In genomic region chr19:13833330-13834265, GRCh38 we compare ENCODE assay signal across 8 cellular contexts. TPM values are rescaled to one million over a fixed set of nuclear protein-coding genes. Genes with fewer than 3 reads are reported as not detected.
DNase-seq lines count a peak whose midpoint lies in the region; ATAC-seq, FAIRE-seq and TF ChIP-seq lines count a peak whose summit lies in the region.

No MANE protein-coding gene starts in this region.

- H3K27ac Mint-ChIP-seq in H9: peak overlapping the region; percentile 76 to 92 (median 77); a peak in 5 of 7 replicates
- peak overlapping the region; percentile 86 to 88 for H3K27ac Mint-ChIP-seq in T-cell

- H3K4ac ChIP-seq in H9 (ENCODE audit: low read depth, low read length): no peak overlapping the region

- no peak overlapping the region for H2BK15ac ChIP-seq in H9 (ENCODE audit: low read depth, low read length)

- CTCF ChIA-PET in T-cell (lab: Charles Lee): no interaction called here

- H3K36me3 Mint-ChIP-seq in H9 (ENCODE audit: insufficient read depth in 1 of 3, low read depth in 3 of 3) (peaks cover 9 to 24% (median 24%) of the 10 kb centered on the region in 3 experiments; a peak in 6 of 7 replicates), T-cell (peaks cover 11% of the 10 kb centered on the region)

- H4K91ac ChIP-seq in H9 (ENCODE audit: insufficient read length, low read depth, low read length): no peak overlapping the region

- H2BK5ac ChIP-seq in H9 (ENCODE audit: insufficient read length, low read length): no peak overlapping the region

- no peak overlapping the region for H2AFZ ChIP-seq in H9 (ENCODE audit: low read length)

- peak; percentile 39 for FAIRE-seq in G401.6 (lab: Jason Lieb, UNC)

- H4K8ac ChIP-seq in H9 (replicated peaks; ENCODE audit: insufficient read length, low read depth, low read length): no peak overlapping the region

- no peaks in the 10 kb centered on the region for H3K79me2 ChIP-seq in H9 (ENCODE audit: insufficient read depth, low read length)

- H3K23me2 ChIP-seq in H9 (ENCODE audit: insufficient read length, low read depth, low read length, poor library complexity, severe bottlenecking): peaks cover 7% of the 10 kb centered on the region

- H3K9me3 ChIP-seq in H9 (ENCODE audit: control insufficient read depth, low read depth, low read length): no peaks in the 10 kb centered on the region
- no peaks in the 10 kb centered on the region for H3K9me3 ChIP-seq in right atrium auricular region
- no peaks in the 10 kb centered on the region for H3K9me3 ChIP-seq in aorta (ENCODE audit: control insufficient read depth, low read length)

- peak overlapping the region in 1 of 2 donors; percentile 14 for H3K4me3 ChIP-seq in right atrium auricular region
- H3K4me3 ChIP-seq in rectal smooth muscle tissue (ENCODE audit: low read length): peak overlapping the region; percentile 52
- no peak overlapping the region for H3K4me3 ChIP-seq in aorta (ENCODE audit: low read length in 2 of 2)

- WGBS in H9 (ENCODE audit: extremely low coverage, insufficient read length, low lambda C conversion rate): no CpG with 5 or more reads among the region's 59 CpGs
- WGBS in aorta, 2 donors: 16% methylated on average over 58 to 59 of the region's 59 CpGs

- H3K9ac ChIP-seq in H9 (ENCODE audit: extremely low read depth, insufficient read length, low read length) (no peak overlapping the region), rectal smooth muscle tissue (ENCODE audit: low read length) (peak overlapping the region; percentile 26)

- no peak overlapping the region for H4K5ac ChIP-seq in H9 (ENCODE audit: insufficient read length, low read depth, low read length)

- H3K27ac ChIP-seq in H9 (ENCODE audit: insufficient read length, low read depth, low read length): no peak overlapping the region
- peak overlapping the region; percentile 98 to 100 for H3K27ac ChIP-seq in right atrium auricular region
- H3K27ac ChIP-seq in rectal smooth muscle tissue (ENCODE audit: low read depth, low read length): peak overlapping the region; percentile 89
- peak overlapping the region; percentile 7 to 76 for H3K27ac ChIP-seq in aorta (ENCODE audit: low read depth in 1 of 2, low read length in 2 of 2)

- H2AK5ac ChIP-seq in H9 (ENCODE audit: insufficient read length, low read length): no peak overlapping the region

- H3K23ac ChIP-seq in H9 (ENCODE audit: insufficient read length, low read depth, low read length): no peak overlapping the region

- 0 out of 2 replicates have a peak overlapping the region, but pooled peaks have one; percentile 14 for H3K14ac ChIP-seq in H9 (ENCODE audit: insufficient read depth, low read length)

- no peak overlapping the region for H2BK20ac ChIP-seq in H9 (ENCODE audit: low read depth, low read length, poor library complexity, severe bottlenecking)

- H3K9me3 Mint-ChIP-seq in H9 (no peaks in the 10 kb centered on the region; a peak in 1 of 5 replicates), T-cell (no peaks in the 10 kb centered on the region)

- H3T11ph ChIP-seq in H9 (ENCODE audit: low read length): no peak overlapping the region

- POLR2A ChIA-PET in T-cell (lab: Charles Lee): interaction anchor here in 1 of 2 donors (0.5 to 0.6 kb wide), 3 partner anchors 28 to 198 kb away, joined by 4 to 7 read pairs (median 5); partner anchors contain the start of gene IL27RA

- TF ChIP-seq CTCF in H9 (conservative IDR thresholded peaks at IDR 0.05) (peak; percentile 73), right atrium auricular region (IDR thresholded peaks at IDR 0.05) (peak; percentile 19 to 63)

- H3K4me1 Mint-ChIP-seq in H9 (peaks cover 8 to 10% of the 10 kb centered on the region in 2 experiments; a peak in 3 of 4 replicates), T-cell (peaks cover 35 to 50% (median 46%) of the 10 kb centered on the region in 3 donors)

- H3K4me1 ChIP-seq in H9 (ENCODE audit: insufficient read depth, low read length): no peaks in the 10 kb centered on the region; the same call in 1 of the 2 replicates
- peaks cover 0 to 64% of the 10 kb centered on the region in 2 donors for H3K4me1 ChIP-seq in right atrium auricular region
- peaks cover 25% of the 10 kb centered on the region for H3K4me1 ChIP-seq in rectal smooth muscle tissue (ENCODE audit: control insufficient read depth, insufficient read depth, low read length)
- no peaks in the 10 kb centered on the region for H3K4me1 ChIP-seq in aorta (ENCODE audit: control insufficient read depth in 1 of 2, insufficient read depth in 2 of 2, low read length in 2 of 2)

- DNase-seq in H9 (peak; percentile 97), NCI-H1092 (lab: John Stamatoyannopoulos, UW) (peak; percentile 88), T-cell (peak; percentile 78 to 97 (median 89)), amygdala (lab: John Stamatoyannopoulos, UW) (peak in 54 of 56 donors; percentile 24 to 95 (median 73)), right atrium auricular region (ENCODE audit: low spot score) (peak; percentile 96), aorta (peak; percentile 95 to 97)

- H3K56ac ChIP-seq in H9 (ENCODE audit: insufficient read length, low read depth, low read length): no peak overlapping the region

- H4K20me1 ChIP-seq in H9 (ENCODE audit: control insufficient read depth, insufficient read depth, insufficient read length): no peaks in the 10 kb centered on the region

- H3K27me3 Mint-ChIP-seq in H9 (ENCODE audit: low read depth): no peaks in the 10 kb centered on the region; the same call in 1 of the 2 replicates
- no peaks in the 10 kb centered on the region for H3K27me3 Mint-ChIP-seq in T-cell

- H3K4me3 Mint-ChIP-seq in H9 (peak overlapping the region; percentile 63 to 81), T-cell (peak overlapping the region; percentile 77 to 84 (median 84))

- H3K27me3 ChIP-seq in H9 (ENCODE audit: insufficient read depth, low read length) (no peaks in the 10 kb centered on the region), right atrium auricular region (no peaks in the 10 kb centered on the region), rectal smooth muscle tissue (ENCODE audit: control insufficient read depth, insufficient read depth, low read length) (no peaks in the 10 kb centered on the region), aorta (ENCODE audit: control insufficient read depth in 1 of 2, insufficient read depth in 2 of 2, low read length in 1 of 2) (no peaks in the 10 kb centered on the region)

- peak overlapping the region; percentile 63 for H3K4me2 ChIP-seq in H9 (ENCODE audit: insufficient read depth, insufficient read length, low read length)

- H3K36me3 ChIP-seq in right atrium auricular region (peaks cover 52% of the 10 kb centered on the region), rectal smooth muscle tissue (ENCODE audit: control insufficient read depth, insufficient read depth, low read length) (peaks cover 13% of the 10 kb centered on the region), aorta (ENCODE audit: control insufficient read depth in 1 of 2, insufficient read depth in 2 of 2, low read length in 1 of 2) (peaks cover 0 to 4% of the 10 kb centered on the region in 2 donors)

- H3K79me1 ChIP-seq in H9 (ENCODE audit: insufficient read depth, low read depth, low read length, poor library complexity, severe bottlenecking): no peaks in the 10 kb centered on the region

- H2BK120ac ChIP-seq in H9 (ENCODE audit: low read depth, low read length, poor library complexity, severe bottlenecking): no peak overlapping the region

- intact Hi-C loops in aorta (cut with DNase I): loop anchor here in 1 of 2 donors (2.0 kb wide), 1 partner anchor 37 kb away; no protein-coding TSS in a partner anchor

- ATAC-seq in T-cell (replicated peaks in 1 of 4): peak; percentile 72 to 85 (median 77)
- ATAC-seq in aorta (ENCODE audit: low FRiP score): peak; percentile 85

- H2BK12ac ChIP-seq in H9 (ENCODE audit: insufficient read length, low read depth, low read length): no peak overlapping the region

- H3K18ac ChIP-seq in H9 (ENCODE audit: insufficient read length, low read depth, low read length): peak overlapping the region; percentile 52

RNA-seq across cellular contexts. Expression of gene ZSWIM4, which starts 38.4 kb away (rescaled TPM):
- total RNA-seq in H9 (2021): 50.7 and 53.1 TPM in 2 replicates
- total RNA-seq in T-cell: 1 to 10 TPM; 5.4 to 9.8 (median 9.0) TPM
- 1 to 10 TPM; 5.7 to 9.8 TPM for total RNA-seq in right atrium auricular region
- 10 to 100 TPM; 11.2 to 12.1 TPM for total RNA-seq in aorta
- polyA plus RNA-seq in aorta: 1 to 10 TPM; 2.5 to 3.1 TPM

RNA-seq across cellular contexts. Expression of gene NANOS3, which starts 43.3 kb away (rescaled TPM):
- total RNA-seq in H9 (2021) (not detected in 2 replicates), T-cell (1 to 10 TPM in 3 of 5 donors, under 1 TPM in 1, not detected in 1; 0.85 to 2.3 (median 1.5) TPM), right atrium auricular region (not detected), aorta (1 to 10 TPM in 1 of 2 donors, not detected in 1; 1.0 TPM)
- 1 to 10 TPM in 1 of 2 donors, not detected in 1; 2.5 TPM for polyA plus RNA-seq in aorta

RNA-seq across cellular contexts. Expression of gene C19orf53, which starts 59.3 kb away (rescaled TPM):
- total RNA-seq in H9 (2021) (127 and 129 TPM in 2 replicates), T-cell (10 to 100 TPM; 69.7 to 82.1 (median 76.8) TPM), right atrium auricular region (100 to 1,000 TPM; 272 to 304 TPM), aorta (10 to 100 TPM; 57.8 to 58.1 TPM)
- polyA plus RNA-seq in aorta: 100 to 1,000 TPM; 107 to 172 TPM
